ENCODE assay signal across 8 cellular contexts in the genomic region with DNA sequence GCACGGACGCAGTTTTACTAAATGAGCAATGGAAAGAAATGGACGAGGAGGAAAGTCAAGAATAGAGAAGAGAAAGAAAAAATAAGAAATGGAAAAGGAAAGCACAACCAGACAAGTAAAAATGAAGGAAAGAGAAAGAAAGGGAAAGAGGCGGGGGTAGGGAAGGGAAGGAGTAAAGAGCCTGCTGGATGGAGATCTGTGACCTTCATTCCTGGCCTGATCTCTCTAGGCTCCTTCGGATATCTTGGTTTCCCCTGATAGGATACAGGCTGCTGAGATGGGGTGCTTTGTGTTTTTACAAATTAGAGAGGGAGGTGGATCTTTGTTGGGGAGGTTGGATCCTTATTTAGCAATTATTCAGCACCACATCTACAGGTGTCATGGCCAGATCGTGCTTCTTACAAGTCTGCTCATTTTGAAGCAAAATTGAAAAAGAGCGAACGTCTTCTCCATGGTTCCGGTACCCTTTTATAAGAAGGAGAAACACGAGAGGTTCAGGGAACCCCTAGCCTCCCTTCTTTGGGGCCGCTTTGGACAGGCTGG. TPM values are rescaled to one million over a fixed set of nuclear protein-coding genes. Genes with fewer than 3 reads are reported as not detected.
A peak's percentile ranks its signal among the peaks of the same experiment; 100 is the strongest.
DNase-seq lines count a peak whose midpoint lies in the region; ATAC-seq and TF ChIP-seq lines count a peak whose summit lies in the region.

No MANE protein-coding gene starts in this region.

- H3K27ac Mint-ChIP-seq in endodermal cell = no peak overlapping the region

- peaks cover 65% of the 10 kb centered on the region for H3K27me3 ChIP-seq in endodermal cell (ENCODE audit: control insufficient read depth, insufficient read depth, low read length, poor library complexity, severe bottlenecking)
- peaks cover 21% of the 10 kb centered on the region for H3K27me3 ChIP-seq in trophoblast cell (ENCODE audit: insufficient read depth, low read length)
- peaks cover 88% of the 10 kb centered on the region for H3K27me3 ChIP-seq in foreskin keratinocyte

- H3K36me3 Mint-ChIP-seq in endodermal cell (ENCODE audit: low read depth) = no peaks in the 10 kb centered on the region

- H2AFZ ChIP-seq in trophoblast cell (ENCODE audit: insufficient read depth, low read length, poor library complexity) = peak overlapping the region; percentile 60

- peak overlapping the region; percentile 56 for H3K4me3 Mint-ChIP-seq in endodermal cell

- no peak overlapping the region for H4K8ac ChIP-seq in trophoblast cell (ENCODE audit: low read depth, low read length)

- DNase-seq in GM10266 (ENCODE audit: extremely low spot score) (peak; percentile 31), KBM-7 (peak; percentile 20), endodermal cell (no peak), trophoblast cell (no peak), foreskin keratinocyte (no peak), ureter (ENCODE audit: low spot score) (no peak)

- in situ Hi-C loops in KBM-7 (cut with MboI; ENCODE audit: low pct_unique_long_range_greater_than_20kb, low sequenced_read_pairs) = no loop called here

- peak overlapping the region; percentile 82 for H3K23ac ChIP-seq in trophoblast cell (ENCODE audit: low read length)

- H3K27me3 Mint-ChIP-seq in endodermal cell (ENCODE audit: insufficient read depth) = peaks cover 87% of the 10 kb centered on the region

- peak overlapping the region; percentile 69 for H3K4me3 ChIP-seq in endodermal cell (ENCODE audit: low read length)
- H3K4me3 ChIP-seq in trophoblast cell (ENCODE audit: low read depth, low read length) = peak overlapping the region; percentile 69

- H3K27ac ChIP-seq in endodermal cell (ENCODE audit: low read depth, low read length) = no peak overlapping the region
- H3K27ac ChIP-seq in trophoblast cell (ENCODE audit: low read depth, low read length) = no peak overlapping the region
- H3K27ac ChIP-seq in foreskin keratinocyte = no peak overlapping the region

- H2BK12ac ChIP-seq in trophoblast cell (ENCODE audit: low read length) = no peak overlapping the region

- H2BK5ac ChIP-seq in trophoblast cell (ENCODE audit: low read depth, low read length, poor library complexity) = no peak overlapping the region

- H4K12ac ChIP-seq in trophoblast cell (ENCODE audit: low read depth, low read length) = no peak overlapping the region

- H3K9me3 Mint-ChIP-seq in endodermal cell = no peaks in the 10 kb centered on the region

- H3K18ac ChIP-seq in trophoblast cell (ENCODE audit: low read length) = no peak overlapping the region

- H3K9ac ChIP-seq in endodermal cell (ENCODE audit: extremely low read depth, low read length, poor library complexity, severe bottlenecking) (peak overlapping the region; percentile 65), trophoblast cell (ENCODE audit: low read length) (no peak overlapping the region)

- H3K36me3 ChIP-seq in endodermal cell (ENCODE audit: control insufficient read depth, insufficient read depth, low read length) (no peaks in the 10 kb centered on the region), trophoblast cell (ENCODE audit: control insufficient read depth in 1 of 2, insufficient read depth in 2 of 2, low read length in 2 of 2) (no peaks in the 10 kb centered on the region)

- no peak for TF ChIP-seq CTCF in GM10266 (IDR thresholded peaks at IDR 0.05; ENCODE audit: control insufficient read depth, insufficient read depth, low read depth, missing control alignments)
- no peak for TF ChIP-seq CTCF in endodermal cell (conservative IDR thresholded peaks at IDR 0.05)
- TF ChIP-seq CTCF in foreskin keratinocyte (conservative IDR thresholded peaks at IDR 0.05) = no peak

- no peaks in the 10 kb centered on the region for H3K79me2 ChIP-seq in trophoblast cell (ENCODE audit: control insufficient read depth, insufficient read depth, low read length, poor library complexity)

- H2AK5ac ChIP-seq in trophoblast cell (ENCODE audit: low read length) = no peak overlapping the region

- peak overlapping the region; percentile 93 for H3K4me2 ChIP-seq in trophoblast cell (ENCODE audit: low read length)

- no peak overlapping the region for H4K91ac ChIP-seq in trophoblast cell (ENCODE audit: low read depth, low read length)

- H2BK120ac ChIP-seq in trophoblast cell (ENCODE audit: insufficient read depth, low read length, poor library complexity) = no peak overlapping the region

- no peak overlapping the region for H3K4ac ChIP-seq in trophoblast cell (ENCODE audit: low read depth, low read length)

- WGBS in endodermal cell (ENCODE audit: insufficient coverage in 1 of 2, insufficient read length in 1 of 2), 2 experiments = 9% methylated on average over 10 to 11 of the region's 11 CpGs
- WGBS in trophoblast cell (ENCODE audit: extremely low coverage, insufficient coverage, insufficient read length) = no CpG with 5 or more reads among the region's 11 CpGs

- H3K79me1 ChIP-seq in trophoblast cell (ENCODE audit: low read length) = peaks cover 3% of the 10 kb centered on the region

- no peak for ATAC-seq in GM18909 (IDR thresholded peaks at IDR 0.05; ENCODE audit: poor library complexity, unreplicated experiment)
- ATAC-seq in GM21528 (IDR thresholded peaks at IDR 0.05; ENCODE audit: low FRiP score, unreplicated experiment) = no peak
- ATAC-seq in foreskin keratinocyte = no peak

- no peak overlapping the region for H3K14ac ChIP-seq in trophoblast cell (ENCODE audit: low read length)

- H3K4me1 ChIP-seq in endodermal cell (ENCODE audit: control insufficient read depth, insufficient read depth, low read length) (peaks cover 1% of the 10 kb centered on the region), trophoblast cell (ENCODE audit: control insufficient read depth in 1 of 2, insufficient read depth in 2 of 2, low read length in 2 of 2) (peaks cover 19 to 24% of the 10 kb centered on the region in 2 experiments), foreskin keratinocyte (no peaks in the 10 kb centered on the region)

- H3K9me3 ChIP-seq in endodermal cell (ENCODE audit: control insufficient read depth, low read length) (no peaks in the 10 kb centered on the region), trophoblast cell (ENCODE audit: insufficient read depth, low read depth, low read length) (peaks cover 2% of the 10 kb centered on the region)

- H3K4me1 Mint-ChIP-seq in endodermal cell = peaks cover 36% of the 10 kb centered on the region

RNA-seq across cellular contexts. Expression of gene LRP2, which starts 0.8 kb away (rescaled TPM):
- total RNA-seq in endodermal cell (1 to 10 TPM; 2.2 to 3.5 TPM), foreskin keratinocyte (not detected in 2 replicates), ureter (0.13 TPM)
- polyA plus RNA-seq in endodermal cell (2013, experiment 1 of 2) = 46.9 TPM
- polyA plus RNA-seq in endodermal cell (2013, experiment 2 of 2) = 37.6 TPM
- 5.0 and 5.2 TPM in 2 replicates for polyA plus RNA-seq in trophoblast cell (2013)
- polyA plus RNA-seq in foreskin keratinocyte = not detected in 2 replicates

Comparison
In these comparisons a context has a peak if more than half of its experiments do, and no peak if none do; other contexts are left out.
1. DNase-seq: peak in GM10266 (single experiment) and KBM-7 (single experiment); none in endodermal cell (single experiment), trophoblast cell (0 of 2), foreskin keratinocyte (0 of 2) and ureter (single experiment).